In genomic region chr22:27875951-27876350, GRCh38 we compare ENCODE assay signal across 1 cellular context.
TF ChIP-seq lines count a peak whose summit lies in the region.

No MANE protein-coding gene starts in this region.

TF ChIP-seq in IMR-90, 13 proteins besides CTCF, POLR2A, EP300 and RAD21:
- TF ChIP-seq FOS (IDR thresholded peaks at IDR 0.05; ENCODE audit: low read depth, low read length): no peak
- TF ChIP-seq MAFK (IDR thresholded peaks at IDR 0.05; ENCODE audit: low read depth, low read length): no peak
- TF ChIP-seq MXI1 (IDR thresholded peaks at IDR 0.05; ENCODE audit: borderline replicate concordance, low read depth, low read length): no peak
- TF ChIP-seq RFX5 (IDR thresholded peaks at IDR 0.05; ENCODE audit: low read depth, low read length): no peak
TF ChIP-seq in IMR-90: peak in this region for 0.
